Comparison of ENCODE assay signal across 1 cellular context in the genomic region with DNA sequence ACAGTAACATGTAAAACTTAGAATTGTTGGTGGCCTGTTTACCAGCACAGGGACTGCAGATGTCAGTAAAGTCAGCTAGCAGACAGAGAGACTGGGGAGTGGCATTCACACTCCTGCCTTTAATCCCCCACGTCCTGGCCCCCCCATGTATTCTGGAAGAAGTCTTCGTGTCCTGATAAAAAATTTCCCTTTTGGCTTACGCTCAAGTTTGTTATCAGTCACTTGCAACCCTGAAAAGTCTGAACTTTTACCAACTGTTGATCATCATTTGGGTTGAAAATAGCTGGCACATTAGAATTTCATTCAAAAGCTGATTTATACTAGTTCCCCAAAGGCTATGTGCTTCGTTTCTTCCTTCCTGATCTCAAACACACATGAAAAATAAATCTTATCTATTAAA.
A peak's percentile ranks its signal among the peaks of the same experiment; 100 is the strongest.
TF ChIP-seq lines count a peak whose summit lies in the region.

No MANE protein-coding gene starts in this region.

TF ChIP-seq in K562, 482 proteins besides CTCF, POLR2A, EP300 and RAD21 (continued from another document and continues in another):
- TF ChIP-seq JUND (IDR thresholded peaks at IDR 0.05; ENCODE audit: borderline replicate concordance, low read depth, low read length) (0 out of 2 replicates have a peak, but pooled peaks have one; percentile 33), JUND (tag; IDR thresholded peaks at IDR 0.05; ENCODE audit: borderline replicate concordance, low read depth, low read length) (no peak), CREB1 (IDR thresholded peaks at IDR 0.05) (peak; percentile 23; the same call in 1 of the 2 replicates), CREB1 (CRISPR knock-in tag; IDR thresholded peaks at IDR 0.05) (no peak), RBM22 (IDR thresholded peaks at IDR 0.05; ENCODE audit: low read depth, low read length, poor library complexity, severe bottlenecking) (no peak), ZBTB8A (IDR thresholded peaks at IDR 0.05; ENCODE audit: partially characterized antibody) (no peak), NFIC (IDR thresholded peaks at IDR 0.05) (peak; percentile 94), ARNT (IDR thresholded peaks at IDR 0.05) (0 out of 4 replicates have a peak, but pooled peaks of 1 of the 2 experiments have one; percentile 35), KLF16 (IDR thresholded peaks at IDR 0.05) (peak; percentile 66; the same call in 1 of the 2 replicates), KDM2B (CRISPR knock-in tag; IDR thresholded peaks at IDR 0.05) (no peak), HEY1 (CRISPR knock-in tag; IDR thresholded peaks at IDR 0.05; ENCODE audit: borderline replicate concordance) (no peak), SOX6 (IDR thresholded peaks at IDR 0.05) (peak; percentile 51), XRCC5 (IDR thresholded peaks at IDR 0.05; ENCODE audit: low read depth, low read length) (no peak), ARID1B (IDR thresholded peaks at IDR 0.05) (peak; percentile 91), MEIS2 (IDR thresholded peaks at IDR 0.05; ENCODE audit: partially characterized antibody) (peak; percentile 34), SETDB1 (IDR thresholded peaks at IDR 0.05; ENCODE audit: low read length) (no peak), PRDM10 (IDR thresholded peaks at IDR 0.05; ENCODE audit: partially characterized antibody) (no peak), ZNF316 (IDR thresholded peaks at IDR 0.05) (no peak), NUFIP1 (IDR thresholded peaks at IDR 0.05; ENCODE audit: partially characterized antibody) (no peak), TCF3 (CRISPR knock-in tag; IDR thresholded peaks at IDR 0.05) (peak; percentile 78), SMAD3 (CRISPR knock-in tag; conservative IDR thresholded peaks at IDR 0.05) (no peak), RBM15 (IDR thresholded peaks at IDR 0.05; ENCODE audit: insufficient read depth, low read length) (no peak), CXXC5 (CRISPR knock-in tag; IDR thresholded peaks at IDR 0.05) (peak; percentile 64), NR2F6 (CRISPR knock-in tag; IDR thresholded peaks at IDR 0.05) (no peak), CCNT2 (IDR thresholded peaks at IDR 0.05; ENCODE audit: borderline replicate concordance, extremely low read depth, insufficient read length, low read depth, low read length) (peak; percentile 60), ZNF3 (CRISPR knock-in tag; IDR thresholded peaks at IDR 0.05) (no peak), ZNF436 (CRISPR knock-in tag; IDR thresholded peaks at IDR 0.05) (no peak), CBFA2T3 (IDR thresholded peaks at IDR 0.05) (peak; percentile 92), ZBTB2 (IDR thresholded peaks at IDR 0.05) (no peak), SMARCA4 (IDR thresholded peaks at IDR 0.05) (peak; percentile 80), ZC3H4 (CRISPR knock-in tag; IDR thresholded peaks at IDR 0.05; ENCODE audit: borderline replicate concordance) (no peak), SRSF7 (optimal IDR thresholded peaks at IDR 0.05; ENCODE audit: low read depth, low read length) (no peak), SREBF1 (IDR thresholded peaks at IDR 0.05; ENCODE audit: borderline replicate concordance, low read depth, low read length) (no peak), HDAC2 (IDR thresholded peaks at IDR 0.05) (peak; percentile 25; the same call in 1 of the 2 replicates), BCLAF1 (IDR thresholded peaks at IDR 0.05; ENCODE audit: borderline replicate concordance in 1 of 2, control insufficient read depth in 1 of 2, low read depth in 2 of 2, low read length in 1 of 2) (no peak), PURB (CRISPR knock-in tag; IDR thresholded peaks at IDR 0.05; ENCODE audit: low read depth) (no peak), FOXM1 (IDR thresholded peaks at IDR 0.05; ENCODE audit: low read depth) (peak; percentile 62), FOXM1 (CRISPR knock-in tag; IDR thresholded peaks at IDR 0.05; ENCODE audit: low read depth) (no peak), TRIM24 (IDR thresholded peaks at IDR 0.05) (peak; percentile 59 to 73; a peak in 3 of 4 replicates), POLR2AphosphoS5 (IDR thresholded peaks at IDR 0.05; ENCODE audit: control insufficient read depth, insufficient read depth, low read depth, low read length) (peak; percentile 64; the same call in 1 of the 2 replicates), VEZF1 (CRISPR knock-in tag; IDR thresholded peaks at IDR 0.05) (peak; percentile 96), ATF1 (CRISPR knock-in tag; IDR thresholded peaks at IDR 0.05) (no peak), ATF1 (tag; IDR thresholded peaks at IDR 0.05) (0 out of 2 replicates have a peak, but pooled peaks have one; percentile 8), OTX1 (CRISPR knock-in tag; IDR thresholded peaks at IDR 0.05) (no peak), DPF2 (IDR thresholded peaks at IDR 0.05) (peak; percentile 85), HIVEP1 (CRISPR knock-in tag; IDR thresholded peaks at IDR 0.05) (no peak)
- TF ChIP-seq, protein P1, sequence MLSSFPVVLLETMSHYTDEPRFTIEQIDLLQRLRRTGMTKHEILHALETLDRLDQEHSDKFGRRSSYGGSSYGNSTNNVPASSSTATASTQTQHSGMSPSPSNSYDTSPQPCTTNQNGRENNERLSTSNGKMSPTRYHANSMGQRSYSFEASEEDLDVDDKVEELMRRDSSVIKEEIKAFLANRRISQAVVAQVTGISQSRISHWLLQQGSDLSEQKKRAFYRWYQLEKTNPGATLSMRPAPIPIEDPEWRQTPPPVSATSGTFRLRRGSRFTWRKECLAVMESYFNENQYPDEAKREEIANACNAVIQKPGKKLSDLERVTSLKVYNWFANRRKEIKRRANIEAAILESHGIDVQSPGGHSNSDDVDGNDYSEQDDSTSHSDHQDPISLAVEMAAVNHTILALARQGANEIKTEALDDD (IDR thresholded peaks at IDR 0.05): peak; percentile 75
- TF ChIP-seq, protein P2, sequence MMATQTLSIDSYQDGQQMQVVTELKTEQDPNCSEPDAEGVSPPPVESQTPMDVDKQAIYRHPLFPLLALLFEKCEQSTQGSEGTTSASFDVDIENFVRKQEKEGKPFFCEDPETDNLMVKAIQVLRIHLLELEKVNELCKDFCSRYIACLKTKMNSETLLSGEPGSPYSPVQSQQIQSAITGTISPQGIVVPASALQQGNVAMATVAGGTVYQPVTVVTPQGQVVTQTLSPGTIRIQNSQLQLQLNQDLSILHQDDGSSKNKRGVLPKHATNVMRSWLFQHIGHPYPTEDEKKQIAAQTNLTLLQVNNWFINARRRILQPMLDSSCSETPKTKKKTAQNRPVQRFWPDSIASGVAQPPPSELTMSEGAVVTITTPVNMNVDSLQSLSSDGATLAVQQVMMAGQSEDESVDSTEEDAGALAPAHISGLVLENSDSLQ (IDR thresholded peaks at IDR 0.05): 0 out of 2 replicates have a peak, but pooled peaks have one; percentile 30
- TF ChIP-seq, protein P3, sequence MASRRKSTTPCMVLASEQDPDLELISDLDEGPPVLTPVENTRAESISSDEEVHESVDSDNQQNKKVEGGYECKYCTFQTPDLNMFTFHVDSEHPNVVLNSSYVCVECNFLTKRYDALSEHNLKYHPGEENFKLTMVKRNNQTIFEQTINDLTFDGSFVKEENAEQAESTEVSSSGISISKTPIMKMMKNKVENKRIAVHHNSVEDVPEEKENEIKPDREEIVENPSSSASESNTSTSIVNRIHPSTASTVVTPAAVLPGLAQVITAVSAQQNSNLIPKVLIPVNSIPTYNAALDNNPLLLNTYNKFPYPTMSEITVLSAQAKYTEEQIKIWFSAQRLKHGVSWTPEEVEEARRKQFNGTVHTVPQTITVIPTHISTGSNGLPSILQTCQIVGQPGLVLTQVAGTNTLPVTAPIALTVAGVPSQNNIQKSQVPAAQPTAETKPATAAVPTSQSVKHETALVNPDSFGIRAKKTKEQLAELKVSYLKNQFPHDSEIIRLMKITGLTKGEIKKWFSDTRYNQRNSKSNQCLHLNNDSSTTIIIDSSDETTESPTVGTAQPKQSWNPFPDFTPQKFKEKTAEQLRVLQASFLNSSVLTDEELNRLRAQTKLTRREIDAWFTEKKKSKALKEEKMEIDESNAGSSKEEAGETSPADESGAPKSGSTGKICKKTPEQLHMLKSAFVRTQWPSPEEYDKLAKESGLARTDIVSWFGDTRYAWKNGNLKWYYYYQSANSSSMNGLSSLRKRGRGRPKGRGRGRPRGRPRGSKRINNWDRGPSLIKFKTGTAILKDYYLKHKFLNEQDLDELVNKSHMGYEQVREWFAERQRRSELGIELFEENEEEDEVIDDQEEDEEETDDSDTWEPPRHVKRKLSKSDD (conservative IDR thresholded peaks at IDR 0.05; ENCODE audit: low read length): no peak
- TF ChIP-seq, protein P4, sequence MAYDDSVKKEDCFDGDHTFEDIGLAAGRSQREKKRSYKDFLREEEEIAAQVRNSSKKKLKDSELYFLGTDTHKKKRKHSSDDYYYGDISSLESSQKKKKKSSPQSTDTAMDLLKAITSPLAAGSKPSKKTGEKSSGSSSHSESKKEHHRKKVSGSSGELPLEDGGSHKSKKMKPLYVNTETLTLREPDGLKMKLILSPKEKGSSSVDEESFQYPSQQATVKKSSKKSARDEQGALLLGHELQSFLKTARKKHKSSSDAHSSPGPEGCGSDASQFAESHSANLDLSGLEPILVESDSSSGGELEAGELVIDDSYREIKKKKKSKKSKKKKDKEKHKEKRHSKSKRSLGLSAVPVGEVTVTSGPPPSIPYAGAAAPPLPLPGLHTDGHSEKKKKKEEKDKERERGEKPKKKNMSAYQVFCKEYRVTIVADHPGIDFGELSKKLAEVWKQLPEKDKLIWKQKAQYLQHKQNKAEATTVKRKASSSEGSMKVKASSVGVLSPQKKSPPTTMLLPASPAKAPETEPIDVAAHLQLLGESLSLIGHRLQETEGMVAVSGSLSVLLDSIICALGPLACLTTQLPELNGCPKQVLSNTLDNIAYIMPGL (CRISPR knock-in tag; IDR thresholded peaks at IDR 0.05): no peak
- TF ChIP-seq, protein P5, sequence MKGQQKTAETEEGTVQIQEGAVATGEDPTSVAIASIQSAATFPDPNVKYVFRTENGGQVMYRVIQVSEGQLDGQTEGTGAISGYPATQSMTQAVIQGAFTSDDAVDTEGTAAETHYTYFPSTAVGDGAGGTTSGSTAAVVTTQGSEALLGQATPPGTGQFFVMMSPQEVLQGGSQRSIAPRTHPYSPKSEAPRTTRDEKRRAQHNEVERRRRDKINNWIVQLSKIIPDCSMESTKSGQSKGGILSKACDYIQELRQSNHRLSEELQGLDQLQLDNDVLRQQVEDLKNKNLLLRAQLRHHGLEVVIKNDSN (CRISPR knock-in tag; IDR thresholded peaks at IDR 0.05): no peak
